ENCODE assay signal across 1 cellular context in the genomic region with DNA sequence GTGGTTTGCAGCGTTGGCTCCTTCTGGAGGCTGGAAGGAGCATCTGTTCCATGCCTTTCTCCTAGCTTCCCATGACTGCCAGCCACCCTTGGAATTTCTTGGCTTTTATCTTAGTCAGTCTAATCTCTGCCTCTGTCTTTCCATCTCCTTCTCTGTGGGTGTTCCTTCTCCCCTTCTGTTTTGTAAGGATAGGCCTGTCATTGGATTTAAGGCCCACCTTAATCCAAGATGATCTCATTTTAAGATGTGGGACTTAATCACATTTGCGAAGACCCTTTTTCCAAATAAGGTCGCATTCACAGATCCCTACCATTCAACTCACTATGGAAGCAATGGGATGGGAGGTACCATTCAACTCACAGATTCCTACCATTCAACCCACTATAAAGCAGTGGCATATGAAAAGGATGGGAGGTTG.
A peak's percentile ranks its signal among the peaks of the same experiment; 100 is the strongest.
TF ChIP-seq lines count a peak whose summit lies in the region.

No MANE protein-coding gene starts in this region.

TF ChIP-seq in GM23338, 12 proteins besides CTCF, POLR2A, EP300 and RAD21:
- TF ChIP-seq, protein P1, sequence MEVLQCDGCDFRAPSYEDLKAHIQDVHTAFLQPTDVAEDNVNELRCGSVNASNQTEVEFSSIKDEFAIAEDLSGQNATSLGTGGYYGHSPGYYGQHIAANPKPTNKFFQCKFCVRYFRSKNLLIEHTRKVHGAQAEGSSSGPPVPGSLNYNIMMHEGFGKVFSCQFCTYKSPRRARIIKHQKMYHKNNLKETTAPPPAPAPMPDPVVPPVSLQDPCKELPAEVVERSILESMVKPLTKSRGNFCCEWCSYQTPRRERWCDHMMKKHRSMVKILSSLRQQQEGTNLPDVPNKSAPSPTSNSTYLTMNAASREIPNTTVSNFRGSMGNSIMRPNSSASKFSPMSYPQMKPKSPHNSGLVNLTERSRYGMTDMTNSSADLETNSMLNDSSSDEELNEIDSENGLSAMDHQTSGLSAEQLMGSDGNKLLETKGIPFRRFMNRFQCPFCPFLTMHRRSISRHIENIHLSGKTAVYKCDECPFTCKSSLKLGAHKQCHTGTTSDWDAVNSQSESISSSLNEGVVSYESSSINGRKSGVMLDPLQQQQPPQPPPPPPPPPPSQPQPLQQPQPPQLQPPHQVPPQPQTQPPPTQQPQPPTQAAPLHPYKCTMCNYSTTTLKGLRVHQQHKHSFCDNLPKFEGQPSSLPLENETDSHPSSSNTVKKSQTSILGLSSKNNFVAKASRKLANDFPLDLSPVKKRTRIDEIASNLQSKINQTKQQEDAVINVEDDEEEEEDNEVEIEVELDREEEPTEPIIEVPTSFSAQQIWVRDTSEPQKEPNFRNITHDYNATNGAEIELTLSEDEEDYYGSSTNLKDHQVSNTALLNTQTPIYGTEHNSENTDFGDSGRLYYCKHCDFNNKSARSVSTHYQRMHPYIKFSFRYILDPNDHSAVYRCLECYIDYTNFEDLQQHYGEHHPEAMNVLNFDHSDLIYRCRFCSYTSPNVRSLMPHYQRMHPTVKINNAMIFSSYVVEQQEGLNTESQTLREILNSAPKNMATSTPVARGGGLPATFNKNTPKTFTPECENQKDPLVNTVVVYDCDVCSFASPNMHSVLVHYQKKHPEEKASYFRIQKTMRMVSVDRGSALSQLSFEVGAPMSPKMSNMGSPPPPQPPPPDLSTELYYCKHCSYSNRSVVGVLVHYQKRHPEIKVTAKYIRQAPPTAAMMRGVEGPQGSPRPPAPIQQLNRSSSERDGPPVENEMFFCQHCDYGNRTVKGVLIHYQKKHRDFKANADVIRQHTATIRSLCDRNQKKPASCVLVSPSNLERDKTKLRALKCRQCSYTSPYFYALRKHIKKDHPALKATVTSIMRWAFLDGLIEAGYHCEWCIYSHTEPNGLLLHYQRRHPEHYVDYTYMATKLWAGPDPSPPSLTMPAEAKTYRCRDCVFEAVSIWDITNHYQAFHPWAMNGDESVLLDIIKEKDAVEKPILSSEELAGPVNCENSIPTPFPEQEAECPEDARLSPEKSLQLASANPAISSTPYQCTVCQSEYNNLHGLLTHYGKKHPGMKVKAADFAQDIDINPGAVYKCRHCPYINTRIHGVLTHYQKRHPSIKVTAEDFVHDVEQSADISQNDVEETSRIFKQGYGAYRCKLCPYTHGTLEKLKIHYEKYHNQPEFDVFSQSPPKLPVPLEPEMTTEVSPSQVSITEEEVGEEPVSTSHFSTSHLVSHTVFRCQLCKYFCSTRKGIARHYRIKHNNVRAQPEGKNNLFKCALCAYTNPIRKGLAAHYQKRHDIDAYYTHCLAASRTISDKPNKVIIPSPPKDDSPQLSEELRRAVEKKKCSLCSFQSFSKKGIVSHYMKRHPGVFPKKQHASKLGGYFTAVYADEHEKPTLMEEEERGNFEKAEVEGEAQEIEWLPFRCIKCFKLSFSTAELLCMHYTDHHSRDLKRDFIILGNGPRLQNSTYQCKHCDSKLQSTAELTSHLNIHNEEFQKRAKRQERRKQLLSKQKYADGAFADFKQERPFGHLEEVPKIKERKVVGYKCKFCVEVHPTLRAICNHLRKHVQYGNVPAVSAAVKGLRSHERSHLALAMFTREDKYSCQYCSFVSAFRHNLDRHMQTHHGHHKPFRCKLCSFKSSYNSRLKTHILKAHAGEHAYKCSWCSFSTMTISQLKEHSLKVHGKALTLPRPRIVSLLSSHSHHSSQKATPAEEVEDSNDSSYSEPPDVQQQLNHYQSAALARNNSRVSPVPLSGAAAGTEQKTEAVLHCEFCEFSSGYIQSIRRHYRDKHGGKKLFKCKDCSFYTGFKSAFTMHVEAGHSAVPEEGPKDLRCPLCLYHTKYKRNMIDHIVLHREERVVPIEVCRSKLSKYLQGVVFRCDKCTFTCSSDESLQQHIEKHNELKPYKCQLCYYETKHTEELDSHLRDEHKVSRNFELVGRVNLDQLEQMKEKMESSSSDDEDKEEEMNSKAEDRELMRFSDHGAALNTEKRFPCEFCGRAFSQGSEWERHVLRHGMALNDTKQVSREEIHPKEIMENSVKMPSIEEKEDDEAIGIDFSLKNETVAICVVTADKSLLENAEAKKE (CRISPR knock-in tag; IDR thresholded peaks at IDR 0.05), result peak; percentile 90
- no peak for TF ChIP-seq NANOG (IDR thresholded peaks at IDR 0.05; ENCODE audit: borderline replicate concordance)
